13 cellular contexts compared by ENCODE assay signal in genomic region chr1:26474824-26475223, GRCh38. TPM values are rescaled to one million over a fixed set of nuclear protein-coding genes. Genes with fewer than 3 reads are reported as not detected.
DNase-seq lines count a peak whose midpoint lies in the region; TF ChIP-seq lines count a peak whose summit lies in the region.
"Had no signal": no experiment of that assay in that cellular context is flagged by ENCODE, and none has a peak within 500 bp of the region (broad histone marks: within the 10 kb centered on the region; RNA-seq: fewer than 3 reads in every experiment).

No MANE protein-coding gene starts in this region.

- H3K36me3 Mint-ChIP-seq in CD8-positive, alpha-beta memory T cell = peaks cover 0 to 57% (median 2%) of the 10 kb centered on the region in 3 donors
- H3K36me3 Mint-ChIP-seq in activated CD4-positive, alpha-beta memory T cell treated with anti-CD3 and anti-CD28 coated beads, Interleukin-2, amount 10 ng/mL, durations not matched to agents 7 days and 5 days (ENCODE audit: low read depth) = peaks cover 57% of the 10 kb centered on the region

- no peak overlapping the region for H2BK15ac ChIP-seq in mesendoderm (replicated peaks; ENCODE audit: low read depth)

- no peak for DNase-seq in CD8-positive, alpha-beta memory T cell
- DNase-seq in activated CD4-positive, alpha-beta memory T cell treated with anti-CD3 and anti-CD28 coated beads, Interleukin-2, amount 10 ng/mL, durations not matched to agents 7 days and 5 days = no peak
- DNase-seq in mesendoderm (no peak), transverse colon (no peak), hippocampal formation (lab: John Stamatoyannopoulos, UW) (no peak), RPMI8226 (no peak), medulla oblongata (ENCODE audit: extremely low spot score) (no peak)
- DNase-seq: activated CD8-positive, alpha-beta memory T cell treated with anti-CD3 and anti-CD28 coated beads for 24 hours; GDM1; MM.1S; NCI-H2171 had no signal

- in situ Hi-C loops in transverse colon (cut with MboI; ENCODE audit: low pct_ligation_motif_present in 1 of 4, low pct_unique_long_range_greater_than_20kb in 1 of 4, low sequenced_read_pairs in 3 of 4) = no loop called here

- H3K18ac ChIP-seq in mesendoderm (ENCODE audit: low read length) = no peak overlapping the region

- no peak overlapping the region for H2BK5ac ChIP-seq in mesendoderm (ENCODE audit: low read length)

- peaks cover 17% of the 10 kb centered on the region for H3K79me2 ChIP-seq in mesendoderm (ENCODE audit: control insufficient read depth, insufficient read depth, low read length)

- H3K56ac ChIP-seq in mesendoderm (ENCODE audit: low read length) = no peak overlapping the region

- H3K4me2 ChIP-seq in mesendoderm (ENCODE audit: low read length) = no peak overlapping the region

- intact Hi-C loops in transverse colon (cut with DNase I; ENCODE audit: low total_unique reads) = no loop called here

- H3K4me1 Mint-ChIP-seq in CD8-positive, alpha-beta memory T cell = peaks cover 51 to 65% (median 52%) of the 10 kb centered on the region in 3 donors
- H3K4me1 Mint-ChIP-seq in activated CD4-positive, alpha-beta memory T cell treated with anti-CD3 and anti-CD28 coated beads, Interleukin-2, amount 10 ng/mL, durations not matched to agents 7 days and 5 days = peaks cover 46% of the 10 kb centered on the region

- CTCF ChIA-PET in CD8-positive, alpha-beta memory T cell (lab: Charles Lee) = interaction anchor here (0.7 kb wide), 1 partner anchor 26 kb away, joined by 3 read pairs; no protein-coding TSS in a partner anchor
- CTCF ChIA-PET in activated CD4-positive, alpha-beta memory T cell treated with anti-CD3 and anti-CD28 coated beads, Interleukin-2, amount 10 ng/mL, durations not matched to agents 7 days and 5 days (lab: Charles Lee) = interaction anchor here (1.7 kb wide), 1 partner anchor 359 kb away, joined by 3 read pairs; no protein-coding TSS in a partner anchor

- H3K9me3 ChIP-seq in CD8-positive, alpha-beta memory T cell (ENCODE audit: low read length) = no peaks in the 10 kb centered on the region
- no peaks in the 10 kb centered on the region for H3K9me3 ChIP-seq in transverse colon

- TF ChIP-seq POLR2A in transverse colon (IDR thresholded peaks at IDR 0.05) = no peak

- peaks cover 11% of the 10 kb centered on the region for H3K79me1 ChIP-seq in mesendoderm (ENCODE audit: low read length)

- no peak overlapping the region for H3K23ac ChIP-seq in mesendoderm (ENCODE audit: low read length)

- no peak overlapping the region for H3K4me3 ChIP-seq in CD8-positive, alpha-beta memory T cell (ENCODE audit: low read length)
- H3K4me3 ChIP-seq in mesendoderm (ENCODE audit: low read length) (no peak overlapping the region), transverse colon (no peak overlapping the region)

- H3K27ac ChIP-seq in 22Rv1 (peak overlapping the region; percentile 100), mesendoderm (ENCODE audit: low read depth, low read length) (no peak overlapping the region), transverse colon (no peak overlapping the region)
- no peak overlapping the region for H3K27ac ChIP-seq in CD8-positive, alpha-beta memory T cell (ENCODE audit: low read depth, low read length)

- H3K27ac Mint-ChIP-seq in CD8-positive, alpha-beta memory T cell = peak overlapping the region in 5 of 8 donors; percentile 32 to 99 (median 87)
- no peak overlapping the region for H3K27ac Mint-ChIP-seq in activated CD4-positive, alpha-beta memory T cell treated with anti-CD3 and anti-CD28 coated beads, Interleukin-2, amount 10 ng/mL, durations not matched to agents 7 days and 5 days

- TF ChIP-seq EP300 in transverse colon (IDR thresholded peaks at IDR 0.05; ENCODE audit: low read depth) = no peak

- H4K5ac ChIP-seq in mesendoderm (ENCODE audit: low read length) = no peak overlapping the region

- H3K4ac ChIP-seq in mesendoderm (ENCODE audit: low read depth, low read length) = no peak overlapping the region

- peak overlapping the region; percentile 36 for H3K9ac ChIP-seq in mesendoderm (ENCODE audit: low read length)

- peaks cover 29% of the 10 kb centered on the region for H3K36me3 ChIP-seq in CD8-positive, alpha-beta memory T cell (ENCODE audit: insufficient read depth, low read length)
- H3K36me3 ChIP-seq in mesendoderm (ENCODE audit: control insufficient read depth, insufficient read depth, low read length) (peaks cover 23% of the 10 kb centered on the region), transverse colon (peaks cover 0 to 31% (median 9%) of the 10 kb centered on the region in 4 donors)

- H3K4me3 Mint-ChIP-seq in CD8-positive, alpha-beta memory T cell = peak overlapping the region in 6 of 7 donors; percentile 23 to 94 (median 47)
- H3K4me3 Mint-ChIP-seq in activated CD4-positive, alpha-beta memory T cell treated with anti-CD3 and anti-CD28 coated beads, Interleukin-2, amount 10 ng/mL, durations not matched to agents 7 days and 5 days = peak overlapping the region; percentile 90
- H3K4me3 Mint-ChIP-seq: CD14-positive monocyte had no signal

- no peak overlapping the region for H2BK120ac ChIP-seq in mesendoderm (ENCODE audit: low read depth, low read length)

- TF ChIP-seq CTCF in 22Rv1 (IDR thresholded peaks at IDR 0.05) = no peak
- no peak for TF ChIP-seq CTCF in transverse colon (IDR thresholded peaks at IDR 0.05)

- H4K8ac ChIP-seq in mesendoderm (ENCODE audit: low read depth, low read length) = no peak overlapping the region

- no peaks in the 10 kb centered on the region for H3K9me3 Mint-ChIP-seq in CD8-positive, alpha-beta memory T cell
- no peaks in the 10 kb centered on the region for H3K9me3 Mint-ChIP-seq in activated CD4-positive, alpha-beta memory T cell treated with anti-CD3 and anti-CD28 coated beads, Interleukin-2, amount 10 ng/mL, durations not matched to agents 7 days and 5 days
- H3K9me3 Mint-ChIP-seq: CD14-positive monocyte had no signal

- H3K4me1 ChIP-seq in CD8-positive, alpha-beta memory T cell (ENCODE audit: insufficient read depth, low read length) = peaks cover 34% of the 10 kb centered on the region
- H3K4me1 ChIP-seq in mesendoderm (ENCODE audit: control insufficient read depth, low read depth, low read length) = peaks cover 8% of the 10 kb centered on the region
- peaks cover 13 to 36% (median 31%) of the 10 kb centered on the region in 4 donors for H3K4me1 ChIP-seq in transverse colon

- no peaks in the 10 kb centered on the region for H3K27me3 ChIP-seq in CD8-positive, alpha-beta memory T cell (ENCODE audit: insufficient read depth, low read length, poor library complexity, severe bottlenecking)
- H3K27me3 ChIP-seq in mesendoderm (ENCODE audit: insufficient read depth, low read length, poor library complexity) (no peaks in the 10 kb centered on the region), transverse colon (no peaks in the 10 kb centered on the region)

- no peak overlapping the region for H2AK5ac ChIP-seq in mesendoderm (ENCODE audit: low read length)

- POLR2A ChIA-PET in CD8-positive, alpha-beta memory T cell (lab: Charles Lee) = no interaction called here
- POLR2A ChIA-PET in activated CD4-positive, alpha-beta memory T cell treated with anti-CD3 and anti-CD28 coated beads, Interleukin-2, amount 10 ng/mL, durations not matched to agents 7 days and 5 days (lab: Charles Lee) = interaction anchor here (1.1 to 2.2 kb wide), 3 partner anchors 10 to 26 kb away, joined by 3 to 13 read pairs (median 5); no protein-coding TSS in a partner anchor

- WGBS in mesendoderm (ENCODE audit: extremely low coverage, insufficient coverage, low lambda C conversion rate) = no CpG with 5 or more reads among the region's 1 CpG
- 40 to 84% methylated on average over 1 of the region's 1 CpG for WGBS in transverse colon (ENCODE audit: low coverage in 1 of 2), 2 donors

- H3K27me3 Mint-ChIP-seq in CD8-positive, alpha-beta memory T cell = no peaks in the 10 kb centered on the region
- H3K27me3 Mint-ChIP-seq in activated CD4-positive, alpha-beta memory T cell treated with anti-CD3 and anti-CD28 coated beads, Interleukin-2, amount 10 ng/mL, durations not matched to agents 7 days and 5 days = no peaks in the 10 kb centered on the region

RNA-seq across cellular contexts. Expression of gene HMGN2, which starts 2.6 kb away (rescaled TPM):
- total RNA-seq in CD8-positive, alpha-beta memory T cell = 100 to 1,000 TPM; 877 to 878 TPM
- polyA plus RNA-seq in CD8-positive, alpha-beta memory T cell = 599 TPM
- total RNA-seq in activated CD4-positive, alpha-beta memory T cell treated with anti-CD3 and anti-CD28 coated beads, Interleukin-2, amount 10 ng/mL, durations not matched to agents 7 days and 5 days = 100 to 1,000 TPM; 853 to 877 TPM
- 909 TPM for polyA plus RNA-seq in mesendoderm (2013, experiment 1 of 2)
- polyA plus RNA-seq in mesendoderm (2013, experiment 2 of 2) = 895 TPM
- 100 to 1,000 TPM in 3 of 4 donors, 10 to 100 TPM in 1; 58.7 to 194 (median 165) TPM for total RNA-seq in transverse colon

RNA-seq across cellular contexts. Expression of gene DHDDS, which starts 42.7 kb away (rescaled TPM):
- 10 to 100 TPM; 47.9 to 52.2 TPM for total RNA-seq in CD8-positive, alpha-beta memory T cell
- 21.6 TPM for polyA plus RNA-seq in CD8-positive, alpha-beta memory T cell
- 10 to 100 TPM; 49.7 to 52.3 TPM for total RNA-seq in activated CD4-positive, alpha-beta memory T cell treated with anti-CD3 and anti-CD28 coated beads, Interleukin-2, amount 10 ng/mL, durations not matched to agents 7 days and 5 days
- polyA plus RNA-seq in mesendoderm (2013, experiment 1 of 2) = 26.4 TPM
- 25.9 TPM for polyA plus RNA-seq in mesendoderm (2013, experiment 2 of 2)
- 100 to 1,000 TPM in 3 of 4 donors, 10 to 100 TPM in 1; 83.4 to 204 (median 131) TPM for total RNA-seq in transverse colon

RNA-seq across cellular contexts. Expression of gene RPS6KA1, which starts 54.7 kb away (rescaled TPM):
- 100 to 1,000 TPM; 187 to 189 TPM for total RNA-seq in CD8-positive, alpha-beta memory T cell
- 193 TPM for polyA plus RNA-seq in CD8-positive, alpha-beta memory T cell
- total RNA-seq in activated CD4-positive, alpha-beta memory T cell treated with anti-CD3 and anti-CD28 coated beads, Interleukin-2, amount 10 ng/mL, durations not matched to agents 7 days and 5 days = 100 to 1,000 TPM; 170 to 175 TPM
- polyA plus RNA-seq in mesendoderm (2013, experiment 1 of 2) = 22.5 TPM
- polyA plus RNA-seq in mesendoderm (2013, experiment 2 of 2) = 21.1 TPM
- 100 to 1,000 TPM; 153 to 202 (median 174) TPM for total RNA-seq in transverse colon

Comparison
In these comparisons a context has a peak if more than half of its experiments do, and no peak if none do; other contexts are left out.
1. RNA of gene HMGN2, which starts 2.6 kb away (total RNA-seq): 877 to 878 TPM in CD8-positive, alpha-beta memory T cell and 853 to 877 TPM in activated CD4-positive, alpha-beta memory T cell treated with anti-CD3 and anti-CD28 coated beads, Interleukin-2, amount 10 ng/mL, durations not matched to agents 7 days and 5 days; 58.7 to 194 TPM in transverse colon; every median in the first group is over 4 times any median in the second.